In genomic region chr11:128508785-128509518, GRCh38 we compare ENCODE assay signal across 1 cellular context.
TF ChIP-seq lines count a peak whose summit lies in the region.

No MANE protein-coding gene starts in this region.

TF ChIP-seq in GM23338, 12 proteins besides CTCF, POLR2A, EP300 and RAD21 (continued from another document):
- no peak for TF ChIP-seq ZNF462 (CRISPR knock-in tag; IDR thresholded peaks at IDR 0.05)
- TF ChIP-seq POLR2AphosphoS5 (IDR thresholded peaks at IDR 0.05; ENCODE audit: low read depth): no peak
- TF ChIP-seq EZH2phosphoT487 (IDR thresholded peaks at IDR 0.05; ENCODE audit: unreplicated experiment): no peak
- no peak for TF ChIP-seq ETS1 (IDR thresholded peaks at IDR 0.05)
- TF ChIP-seq STAT1 (IDR thresholded peaks at IDR 0.05; ENCODE audit: unreplicated experiment): no peak
- TF ChIP-seq JUNB (IDR thresholded peaks at IDR 0.05; ENCODE audit: unreplicated experiment): no peak
- no peak for TF ChIP-seq ZNF114 (CRISPR knock-in tag; IDR thresholded peaks at IDR 0.05)
- TF ChIP-seq NANOG (IDR thresholded peaks at IDR 0.05; ENCODE audit: borderline replicate concordance): no peak
- no peak for TF ChIP-seq CREB1 (CRISPR knock-in tag; IDR thresholded peaks at IDR 0.05; ENCODE audit: low read depth)
TF ChIP-seq in GM23338: peak in this region for 0.
